Comparison of ENCODE assay signal across 18 cellular contexts in genomic region chr17:9564104-9564503, GRCh38. TPM values are rescaled to one million over a fixed set of nuclear protein-coding genes. Genes with fewer than 3 reads are reported as not detected.
DNase-seq lines count a peak whose midpoint lies in the region; ATAC-seq and TF ChIP-seq lines count a peak whose summit lies in the region.
"Had no signal": no experiment of that assay in that cellular context is flagged by ENCODE, and none has a peak within 500 bp of the region (broad histone marks: within the 10 kb centered on the region; RNA-seq: fewer than 3 reads in every experiment).

No MANE protein-coding gene starts in this region.

- H3K9me3 Mint-ChIP-seq in activated CD4-positive, alpha-beta T cell treated with anti-CD3 and anti-CD28 coated beads, Interleukin-2, amount 10 ng/mL, durations not matched to agents 7 days and 5 days, result no peaks in the 10 kb centered on the region
- no peaks in the 10 kb centered on the region for H3K9me3 Mint-ChIP-seq in activated CD4-positive, alpha-beta T cell treated with anti-CD3 and anti-CD28 coated beads, Interleukin-2, amount 10 ng/mL, durations not matched to agents 24 days and 14 days
- H3K9me3 Mint-ChIP-seq in Caco-2 (ENCODE audit: unreplicated experiment) (no peaks in the 10 kb centered on the region), nephron progenitor cell (peaks cover 9% of the 10 kb centered on the region)
- no peaks in the 10 kb centered on the region for H3K9me3 Mint-ChIP-seq in central memory CD8-positive, alpha-beta T cell
- H3K9me3 Mint-ChIP-seq: HFFc6 had no signal

- no peak for TF ChIP-seq CTCF in Caco-2 (IDR thresholded peaks at IDR 0.05; ENCODE audit: insufficient read depth in 1 of 2, low read depth in 1 of 2, low read length in 1 of 2, severe bottlenecking in 1 of 2, unreplicated experiment in 1 of 2)
- TF ChIP-seq CTCF in nephron progenitor cell (IDR thresholded peaks at IDR 0.05), result no peak
- TF ChIP-seq CTCF in brain microvascular endothelial cell (IDR thresholded peaks at IDR 0.05; ENCODE audit: low read depth, low read length, missing control alignments), result no peak

- POLR2A ChIA-PET in activated CD4-positive, alpha-beta T cell treated with anti-CD3 and anti-CD28 coated beads, Interleukin-2, amount 10 ng/mL, durations not matched to agents 7 days and 5 days (lab: Charles Lee), result no interaction called here
- POLR2A ChIA-PET in Caco-2 (lab: Charles Lee), result no interaction called here

- H3K27me3 ChIP-seq in Caco-2 (replicated peaks; ENCODE audit: control insufficient read depth, insufficient read depth, low read length) (no peaks in the 10 kb centered on the region), brain microvascular endothelial cell (replicated peaks) (no peaks in the 10 kb centered on the region)
- H3K27me3 ChIP-seq: BLaER1 had no signal

- in situ Hi-C loops in brain microvascular endothelial cell (cut with HindIII; ENCODE audit: low pct_ligation_motif_present, low sequenced_read_pairs), result no loop called here

- CTCF ChIA-PET in activated CD4-positive, alpha-beta T cell treated with anti-CD3 and anti-CD28 coated beads, Interleukin-2, amount 10 ng/mL, durations not matched to agents 7 days and 5 days (lab: Charles Lee), result interaction anchor here (1.2 kb wide), 1 partner anchor 9 kb away, joined by 3 read pairs; no protein-coding TSS in a partner anchor
- CTCF ChIA-PET in Caco-2 (lab: Charles Lee), result no interaction called here

- no peaks in the 10 kb centered on the region for H3K36me3 ChIP-seq in Caco-2 (ENCODE audit: control insufficient read depth, insufficient read depth, low read length)
- H3K36me3 ChIP-seq in brain microvascular endothelial cell (replicated peaks), result peaks cover 4% of the 10 kb centered on the region
- H3K36me3 ChIP-seq: HAP-1 had no signal

- intact Hi-C loops in activated CD4-positive, alpha-beta T cell treated with anti-CD3 and anti-CD28 coated beads, Interleukin-2, amount 10 ng/mL, durations not matched to agents 24 days and 14 days (cut with micrococcal nuclease), result no loop called here
- intact Hi-C loops in Caco-2 (cut with micrococcal nuclease; ENCODE audit: unreplicated experiment) (no loop called here), posterior cingulate gyrus (cut with DNase I) (no loop called here)

- no peak for ATAC-seq in central memory CD8-positive, alpha-beta T cell (replicated peaks; ENCODE audit: extremely low read depth, poor library complexity, severe bottlenecking)
- ATAC-seq in HG02610 (IDR thresholded peaks at IDR 0.05; ENCODE audit: unreplicated experiment), result no peak

- DNase-seq in activated CD4-positive, alpha-beta T cell treated with anti-CD3 and anti-CD28 coated beads, Interleukin-2, amount 10 ng/mL, durations not matched to agents 7 days and 5 days, result no peak
- no peak for DNase-seq in activated CD4-positive, alpha-beta T cell treated with anti-CD3 and anti-CD28 coated beads, Interleukin-2, amount 10 ng/mL, durations not matched to agents 24 days and 14 days
- DNase-seq in Caco-2 (no peak), nephron progenitor cell (no peak), brain microvascular endothelial cell (no peak), posterior cingulate gyrus (no peak)
- DNase-seq in central memory CD8-positive, alpha-beta T cell (ENCODE audit: low spot score in 2 of 2), result no peak
- DNase-seq: 8988T, AML-193, DMS153, DMS79 treated with DMSO at 0.1 percent for 48 hours, EL, HFFc6 had no signal

- H3K4me1 Mint-ChIP-seq in activated CD4-positive, alpha-beta T cell treated with anti-CD3 and anti-CD28 coated beads, Interleukin-2, amount 10 ng/mL, durations not matched to agents 7 days and 5 days, result peaks cover 15% of the 10 kb centered on the region
- H3K4me1 Mint-ChIP-seq in activated CD4-positive, alpha-beta T cell treated with anti-CD3 and anti-CD28 coated beads, Interleukin-2, amount 10 ng/mL, durations not matched to agents 24 days and 14 days, result peaks cover 18% of the 10 kb centered on the region
- no peaks in the 10 kb centered on the region for H3K4me1 Mint-ChIP-seq in Caco-2 (ENCODE audit: low read depth, unreplicated experiment)
- peaks cover 42% of the 10 kb centered on the region for H3K4me1 Mint-ChIP-seq in central memory CD8-positive, alpha-beta T cell
- peaks cover 6% of the 10 kb centered on the region for H3K4me1 Mint-ChIP-seq in nephron progenitor cell

- no peaks in the 10 kb centered on the region for H3K27me3 Mint-ChIP-seq in activated CD4-positive, alpha-beta T cell treated with anti-CD3 and anti-CD28 coated beads, Interleukin-2, amount 10 ng/mL, durations not matched to agents 7 days and 5 days
- no peaks in the 10 kb centered on the region for H3K27me3 Mint-ChIP-seq in activated CD4-positive, alpha-beta T cell treated with anti-CD3 and anti-CD28 coated beads, Interleukin-2, amount 10 ng/mL, durations not matched to agents 24 days and 14 days
- H3K27me3 Mint-ChIP-seq in Caco-2 (ENCODE audit: insufficient read depth, unreplicated experiment) (no peaks in the 10 kb centered on the region), nephron progenitor cell (ENCODE audit: low read depth, poor library complexity) (no peaks in the 10 kb centered on the region)
- no peaks in the 10 kb centered on the region for H3K27me3 Mint-ChIP-seq in central memory CD8-positive, alpha-beta T cell

- H3K4me1 ChIP-seq in Caco-2, result no peaks in the 10 kb centered on the region

- no peak overlapping the region for H3K4me3 Mint-ChIP-seq in activated CD4-positive, alpha-beta T cell treated with anti-CD3 and anti-CD28 coated beads, Interleukin-2, amount 10 ng/mL, durations not matched to agents 7 days and 5 days
- H3K4me3 Mint-ChIP-seq in activated CD4-positive, alpha-beta T cell treated with anti-CD3 and anti-CD28 coated beads, Interleukin-2, amount 10 ng/mL, durations not matched to agents 24 days and 14 days, result no peak overlapping the region
- no peak overlapping the region for H3K4me3 Mint-ChIP-seq in Caco-2 (ENCODE audit: unreplicated experiment)
- no peak overlapping the region for H3K4me3 Mint-ChIP-seq in central memory CD8-positive, alpha-beta T cell
- H3K4me3 Mint-ChIP-seq in nephron progenitor cell, result no peak overlapping the region
- H3K4me3 Mint-ChIP-seq: HFFc6 had no signal

- BruUV-seq in Caco-2 (replicated peaks; lab: Mats Ljungman, UMichigan), result no TSS peak

- peaks cover 39% of the 10 kb centered on the region for H3K36me3 Mint-ChIP-seq in activated CD4-positive, alpha-beta T cell treated with anti-CD3 and anti-CD28 coated beads, Interleukin-2, amount 10 ng/mL, durations not matched to agents 7 days and 5 days (ENCODE audit: low read depth)
- peaks cover 39% of the 10 kb centered on the region for H3K36me3 Mint-ChIP-seq in activated CD4-positive, alpha-beta T cell treated with anti-CD3 and anti-CD28 coated beads, Interleukin-2, amount 10 ng/mL, durations not matched to agents 24 days and 14 days (ENCODE audit: low read depth)
- H3K36me3 Mint-ChIP-seq in Caco-2 (ENCODE audit: insufficient read depth, unreplicated experiment) (no peaks in the 10 kb centered on the region), nephron progenitor cell (ENCODE audit: low read depth) (peaks cover 69% of the 10 kb centered on the region)
- H3K36me3 Mint-ChIP-seq in central memory CD8-positive, alpha-beta T cell (ENCODE audit: insufficient read depth), result peaks cover 17% of the 10 kb centered on the region

- H3K9me3 ChIP-seq in Caco-2, result no peaks in the 10 kb centered on the region
- H3K9me3 ChIP-seq: BLaER1, HAP-1 had no signal

- H3K27ac ChIP-seq in brain microvascular endothelial cell, result no peak overlapping the region
- H3K27ac ChIP-seq: BLaER1, HL-60 had no signal

- peak overlapping the region; percentile 26 for H3K27ac Mint-ChIP-seq in activated CD4-positive, alpha-beta T cell treated with anti-CD3 and anti-CD28 coated beads, Interleukin-2, amount 10 ng/mL, durations not matched to agents 7 days and 5 days
- no peak overlapping the region for H3K27ac Mint-ChIP-seq in activated CD4-positive, alpha-beta T cell treated with anti-CD3 and anti-CD28 coated beads, Interleukin-2, amount 10 ng/mL, durations not matched to agents 24 days and 14 days
- H3K27ac Mint-ChIP-seq in Caco-2 (ENCODE audit: unreplicated experiment), result peak overlapping the region; percentile 47
- peak overlapping the region; percentile 74 for H3K27ac Mint-ChIP-seq in central memory CD8-positive, alpha-beta T cell (ENCODE audit: low read depth)
- H3K27ac Mint-ChIP-seq in nephron progenitor cell, result peak overlapping the region; percentile 3
- H3K27ac Mint-ChIP-seq: HFFc6 had no signal

- no peak overlapping the region for H3K4me3 ChIP-seq in Caco-2 (ENCODE audit: low read depth, low read length)
- H3K4me3 ChIP-seq in brain microvascular endothelial cell (ENCODE audit: low read depth, low read length), result no peak overlapping the region
- H3K4me3 ChIP-seq: BLaER1, HAP-1 had no signal

RNA-seq across cellular contexts. Expression of gene STX8, which starts 11.5 kb away (rescaled TPM):
- 10 to 100 TPM; 84.8 to 91.7 TPM for total RNA-seq in activated CD4-positive, alpha-beta T cell treated with anti-CD3 and anti-CD28 coated beads, Interleukin-2, amount 10 ng/mL, durations not matched to agents 7 days and 5 days
- total RNA-seq in activated CD4-positive, alpha-beta T cell treated with anti-CD3 and anti-CD28 coated beads, Interleukin-2, amount 10 ng/mL, durations not matched to agents 24 days and 14 days, result 41.5 and 45.9 TPM in 2 replicates
- total RNA-seq in Caco-2 (2022), result 22.6 and 24.7 TPM in 2 replicates

RNA-seq across cellular contexts. Expression of gene CFAP52, which starts 12.3 kb away (rescaled TPM):
- total RNA-seq in activated CD4-positive, alpha-beta T cell treated with anti-CD3 and anti-CD28 coated beads, Interleukin-2, amount 10 ng/mL, durations not matched to agents 7 days and 5 days, result not detected
- total RNA-seq in activated CD4-positive, alpha-beta T cell treated with anti-CD3 and anti-CD28 coated beads, Interleukin-2, amount 10 ng/mL, durations not matched to agents 24 days and 14 days, result not detected in 2 replicates
- not detected in 2 replicates for total RNA-seq in Caco-2 (2022)
- total RNA-seq: H1, HFFc6 had no signal
